Comparison of ENCODE assay signal across 22 cellular contexts in genomic region chr4:87461281-87461700, GRCh38. TPM values are rescaled to one million over a fixed set of nuclear protein-coding genes. Genes with fewer than 3 reads are reported as not detected.
DNase-seq lines count a peak whose midpoint lies in the region; ATAC-seq and TF ChIP-seq lines count a peak whose summit lies in the region.
"Had no signal": no experiment of that assay in that cellular context is flagged by ENCODE, and none has a peak within 500 bp of the region (broad histone marks: within the 10 kb centered on the region; RNA-seq: fewer than 3 reads in every experiment).

No MANE protein-coding gene starts in this region.

- intact Hi-C loops in left colon (cut with DNase I, micrococcal nuclease), result loop anchor here in 1 of 2 donors (5.0 kb wide), 1 partner anchor 84 kb away; no protein-coding TSS in a partner anchor

- peak; percentile 8 for DNase-seq in astrocyte of the cerebellum (ENCODE audit: low read depth)
- DNase-seq in left colon, result no peak
- DNase-seq in activated naive CD4-positive, alpha-beta T cell treated with anti-CD3 and anti-CD28 coated beads, Interleukin-2, amount 50 U/mL, for 16 hours, result no peak
- no peak for DNase-seq in NK-92 (lab: John Stamatoyannopoulos, UW; ENCODE audit: unreplicated experiment)
- DNase-seq: activated B cell treated with CpG ODN at 0.5 μM for 24 hours; activated CD8-positive, alpha-beta memory T cell treated with anti-CD3 and anti-CD28 coated beads for 24 hours; amygdala; EL; GOT3; MM.1S; naive B cell; NCI-H1930; NCI-H510A treated with DMSO at 0.1 percent for 48 hours; SHP77; stimulated activated CD4-positive, alpha-beta T cell treated with anti-CD3 and anti-CD28 coated beads, Interleukin-2, amount 100 ng/mL, for 48 hours; T-helper 1 cell had no signal

- ATAC-seq in GM18502 (IDR thresholded peaks at IDR 0.05; ENCODE audit: poor library complexity, unreplicated experiment) (peak; percentile 58), HG03045 (IDR thresholded peaks at IDR 0.05; ENCODE audit: unreplicated experiment) (peak; percentile 69), left colon (peak; percentile 46), HG03571 (IDR thresholded peaks at IDR 0.05; ENCODE audit: unreplicated experiment) (no peak), GM21737 (IDR thresholded peaks at IDR 0.05; ENCODE audit: unreplicated experiment) (no peak)
- ATAC-seq: HepG2 had no signal

- H3K4me3 ChIP-seq in astrocyte of the cerebellum (ENCODE audit: low read depth, low read length), result no peak overlapping the region
- H3K4me3 ChIP-seq: vagina had no signal

- no peak for TF ChIP-seq CTCF in astrocyte of the cerebellum (IDR thresholded peaks at IDR 0.05; ENCODE audit: low read depth, low read length, missing control alignments)

- in situ Hi-C loops in astrocyte of the cerebellum (cut with HindIII; ENCODE audit: low sequenced_read_pairs), result no loop called here

RNA-seq across cellular contexts. Expression of gene NUDT9, which starts 38.9 kb away (rescaled TPM):
- 10 to 100 TPM; 27.8 to 35.9 TPM for total RNA-seq in left colon

Comparison
In these comparisons a context has a peak if more than half of its experiments do, and no peak if none do; other contexts are left out.
1. ATAC-seq: peak in GM18502 (single experiment), HG03045 (single experiment) and left colon (single experiment); none in HG03571 (single experiment) and GM21737 (single experiment).